1 cellular context compared by ENCODE assay signal in genomic region chr6:4647414-4648365, GRCh38.
TF ChIP-seq lines count a peak whose summit lies in the region.

No MANE protein-coding gene starts in this region.

TF ChIP-seq in HepG2, 621 proteins besides CTCF, POLR2A, EP300 and RAD21 (continued from another document and continues in another):
- TF ChIP-seq ZNF205 (CRISPR knock-in tag; IDR thresholded peaks at IDR 0.05), result peak; percentile 85
- TF ChIP-seq, protein P1, sequence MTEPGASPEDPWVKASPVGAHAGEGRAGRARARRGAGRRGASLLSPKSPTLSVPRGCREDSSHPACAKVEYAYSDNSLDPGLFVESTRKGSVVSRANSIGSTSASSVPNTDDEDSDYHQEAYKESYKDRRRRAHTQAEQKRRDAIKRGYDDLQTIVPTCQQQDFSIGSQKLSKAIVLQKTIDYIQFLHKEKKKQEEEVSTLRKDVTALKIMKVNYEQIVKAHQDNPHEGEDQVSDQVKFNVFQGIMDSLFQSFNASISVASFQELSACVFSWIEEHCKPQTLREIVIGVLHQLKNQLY (CRISPR knock-in tag; IDR thresholded peaks at IDR 0.05), result peak; percentile 16; the same call in 1 of the 2 replicates
- TF ChIP-seq, protein P2, sequence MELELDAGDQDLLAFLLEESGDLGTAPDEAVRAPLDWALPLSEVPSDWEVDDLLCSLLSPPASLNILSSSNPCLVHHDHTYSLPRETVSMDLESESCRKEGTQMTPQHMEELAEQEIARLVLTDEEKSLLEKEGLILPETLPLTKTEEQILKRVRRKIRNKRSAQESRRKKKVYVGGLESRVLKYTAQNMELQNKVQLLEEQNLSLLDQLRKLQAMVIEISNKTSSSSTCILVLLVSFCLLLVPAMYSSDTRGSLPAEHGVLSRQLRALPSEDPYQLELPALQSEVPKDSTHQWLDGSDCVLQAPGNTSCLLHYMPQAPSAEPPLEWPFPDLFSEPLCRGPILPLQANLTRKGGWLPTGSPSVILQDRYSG (CRISPR knock-in tag; IDR thresholded peaks at IDR 0.05), result peak; percentile 90; the same call in 1 of the 2 replicates
- TF ChIP-seq SNAPC2 (CRISPR knock-in tag; IDR thresholded peaks at IDR 0.05), result peak; percentile 70; the same call in 1 of the 2 replicates
- peak; percentile 82; the same call in 1 of the 2 replicates for TF ChIP-seq YEATS2 (CRISPR knock-in tag; IDR thresholded peaks at IDR 0.05; ENCODE audit: borderline replicate concordance)
- peak; percentile 61; the same call in 1 of the 2 replicates for TF ChIP-seq ZNF138 (CRISPR knock-in tag; IDR thresholded peaks at IDR 0.05; ENCODE audit: low read depth)
- TF ChIP-seq HDAC6 (IDR thresholded peaks at IDR 0.05; ENCODE audit: low read depth, low read length), result no peak
- peak; percentile 86; the same call in 1 of the 2 replicates for TF ChIP-seq MIER3 (CRISPR knock-in tag; IDR thresholded peaks at IDR 0.05; ENCODE audit: borderline replicate concordance)
- TF ChIP-seq GPN1 (CRISPR knock-in tag; IDR thresholded peaks at IDR 0.05; ENCODE audit: borderline replicate concordance), result no peak
- TF ChIP-seq RARG (CRISPR knock-in tag; IDR thresholded peaks at IDR 0.05; ENCODE audit: low read depth), result no peak
- TF ChIP-seq, protein P3, sequence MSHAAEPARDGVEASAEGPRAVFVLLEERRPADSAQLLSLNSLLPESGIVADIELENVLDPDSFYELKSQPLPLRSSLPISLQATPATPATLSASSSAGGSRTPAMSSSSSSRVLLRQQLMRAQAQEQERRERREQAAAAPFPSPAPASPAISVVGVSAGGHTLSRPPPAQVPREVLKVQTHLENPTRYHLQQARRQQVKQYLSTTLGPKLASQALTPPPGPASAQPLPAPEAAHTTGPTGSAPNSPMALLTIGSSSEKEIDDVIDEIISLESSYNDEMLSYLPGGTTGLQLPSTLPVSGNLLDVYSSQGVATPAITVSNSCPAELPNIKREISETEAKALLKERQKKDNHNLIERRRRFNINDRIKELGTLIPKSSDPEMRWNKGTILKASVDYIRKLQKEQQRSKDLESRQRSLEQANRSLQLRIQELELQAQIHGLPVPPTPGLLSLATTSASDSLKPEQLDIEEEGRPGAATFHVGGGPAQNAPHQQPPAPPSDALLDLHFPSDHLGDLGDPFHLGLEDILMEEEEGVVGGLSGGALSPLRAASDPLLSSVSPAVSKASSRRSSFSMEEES (CRISPR knock-in tag; IDR thresholded peaks at IDR 0.05), result peak; percentile 66
- TF ChIP-seq PRPF4 (IDR thresholded peaks at IDR 0.05; ENCODE audit: low read depth, low read length, poor library complexity, severe bottlenecking), result no peak
- no peak for TF ChIP-seq ZNF34 (CRISPR knock-in tag; IDR thresholded peaks at IDR 0.05; ENCODE audit: borderline replicate concordance)
- no peak for TF ChIP-seq PTBP1 (IDR thresholded peaks at IDR 0.05; ENCODE audit: low read depth, low read length, poor library complexity, severe bottlenecking)
- TF ChIP-seq ZBTB46 (CRISPR knock-in tag; IDR thresholded peaks at IDR 0.05; ENCODE audit: borderline replicate concordance), result no peak
- TF ChIP-seq RORA (CRISPR knock-in tag; IDR thresholded peaks at IDR 0.05), result no peak
- 0 out of 2 replicates have a peak, but pooled peaks have one; percentile 70 for TF ChIP-seq ZSCAN31 (CRISPR knock-in tag; IDR thresholded peaks at IDR 0.05; ENCODE audit: low read depth)
- TF ChIP-seq ZSCAN12 (CRISPR knock-in tag; IDR thresholded peaks at IDR 0.05), result no peak
- no peak for TF ChIP-seq NR1H2 (CRISPR knock-in tag; IDR thresholded peaks at IDR 0.05; ENCODE audit: borderline replicate concordance, low read depth)
- TF ChIP-seq SRY (CRISPR knock-in tag; IDR thresholded peaks at IDR 0.05), result peak; percentile 91; the same call in 1 of the 2 replicates
- no peak for TF ChIP-seq ZBTB8A (CRISPR knock-in tag; IDR thresholded peaks at IDR 0.05; ENCODE audit: borderline replicate concordance, low read depth)
- TF ChIP-seq, protein P4, sequence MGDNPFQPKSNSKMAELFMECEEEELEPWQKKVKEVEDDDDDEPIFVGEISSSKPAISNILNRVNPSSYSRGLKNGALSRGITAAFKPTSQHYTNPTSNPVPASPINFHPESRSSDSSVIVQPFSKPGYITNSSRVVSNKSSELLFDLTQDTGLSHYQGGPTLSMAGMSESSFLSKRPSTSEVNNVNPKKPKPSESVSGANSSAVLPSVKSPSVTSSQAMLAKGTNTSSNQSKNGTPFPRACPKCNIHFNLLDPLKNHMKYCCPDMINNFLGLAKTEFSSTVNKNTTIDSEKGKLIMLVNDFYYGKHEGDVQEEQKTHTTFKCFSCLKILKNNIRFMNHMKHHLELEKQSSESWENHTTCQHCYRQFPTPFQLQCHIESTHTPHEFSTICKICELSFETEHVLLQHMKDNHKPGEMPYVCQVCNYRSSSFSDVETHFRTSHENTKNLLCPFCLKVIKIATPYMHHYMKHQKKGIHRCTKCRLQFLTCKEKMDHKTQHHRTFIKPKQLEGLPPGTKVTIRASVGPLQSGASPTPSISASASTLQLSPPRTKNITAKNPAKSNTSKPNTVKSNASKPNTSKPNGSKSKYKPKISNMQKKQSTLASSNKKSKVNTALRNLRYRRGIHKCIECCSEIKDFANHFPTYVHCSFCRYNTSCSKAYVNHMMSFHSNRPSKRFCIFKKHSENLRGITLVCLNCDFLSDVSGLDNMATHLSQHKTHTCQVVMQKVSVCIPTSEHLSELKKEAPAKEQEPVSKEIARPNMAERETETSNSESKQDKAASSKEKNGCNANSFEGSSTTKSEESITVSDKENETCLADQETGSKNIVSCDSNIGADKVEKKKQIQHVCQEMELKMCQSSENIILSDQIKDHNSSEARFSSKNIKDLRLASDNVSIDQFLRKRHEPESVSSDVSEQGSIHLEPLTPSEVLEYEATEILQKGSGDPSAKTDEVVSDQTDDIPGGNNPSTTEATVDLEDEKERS (CRISPR knock-in tag; IDR thresholded peaks at IDR 0.05), result peak; percentile 86; the same call in 1 of the 2 replicates
- TF ChIP-seq CBFB (CRISPR knock-in tag; IDR thresholded peaks at IDR 0.05), result peak; percentile 74
- TF ChIP-seq ATAD3A (CRISPR knock-in tag; IDR thresholded peaks at IDR 0.05), result no peak
- TF ChIP-seq SP1 (IDR thresholded peaks at IDR 0.05), result no peak
- peak; percentile 52; the same call in 1 of the 2 replicates for TF ChIP-seq SP1 (CRISPR knock-in tag; IDR thresholded peaks at IDR 0.05)
- TF ChIP-seq NFE2L2 (IDR thresholded peaks at IDR 0.05; ENCODE audit: low read length), result no peak
- TF ChIP-seq ZC3H4 (CRISPR knock-in tag; IDR thresholded peaks at IDR 0.05; ENCODE audit: borderline replicate concordance), result no peak
- no peak for TF ChIP-seq ZNF678 (CRISPR knock-in tag; IDR thresholded peaks at IDR 0.05)
- no peak for TF ChIP-seq HHEX (CRISPR knock-in tag; IDR thresholded peaks at IDR 0.05)
- TF ChIP-seq CREM (IDR thresholded peaks at IDR 0.05), result no peak
- no peak for TF ChIP-seq CREM (CRISPR knock-in tag; IDR thresholded peaks at IDR 0.05)
- TF ChIP-seq, protein P5, sequence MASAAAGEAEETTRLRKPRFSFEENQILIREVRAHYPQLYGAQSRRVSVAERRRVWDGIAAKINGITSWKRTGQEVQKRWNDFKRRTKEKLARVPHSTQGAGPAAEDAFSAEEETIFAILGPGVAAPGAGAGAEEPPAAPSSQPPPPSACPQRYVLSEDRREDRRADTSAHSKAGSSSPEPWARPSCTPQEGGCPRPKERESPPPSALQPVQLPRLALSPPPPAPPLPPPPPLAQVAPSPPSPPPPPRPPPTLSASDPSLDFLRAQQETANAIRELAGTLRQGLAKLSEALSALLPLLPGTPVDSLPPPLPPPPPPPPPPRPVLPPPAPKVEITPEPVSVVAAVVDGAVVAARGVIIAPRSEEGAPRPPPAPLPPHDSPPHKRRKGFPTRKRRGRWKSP (CRISPR knock-in tag; IDR thresholded peaks at IDR 0.05), result peak; percentile 90
- no peak for TF ChIP-seq ZNF207 (IDR thresholded peaks at IDR 0.05; ENCODE audit: borderline replicate concordance)
- no peak for TF ChIP-seq PCBP1 (IDR thresholded peaks at IDR 0.05; ENCODE audit: borderline replicate concordance, low read depth, low read length)
- peak; percentile 67; the same call in 1 of the 2 replicates for TF ChIP-seq ZC3H13 (CRISPR knock-in tag; IDR thresholded peaks at IDR 0.05)
- TF ChIP-seq IKZF4 (CRISPR knock-in tag; IDR thresholded peaks at IDR 0.05; ENCODE audit: borderline replicate concordance, low read depth, not compliant biosample characterization), result peak; percentile 73
- TF ChIP-seq LBX2 (CRISPR knock-in tag; IDR thresholded peaks at IDR 0.05; ENCODE audit: borderline replicate concordance), result no peak
- no peak for TF ChIP-seq ZNF713 (CRISPR knock-in tag; IDR thresholded peaks at IDR 0.05)
- TF ChIP-seq ZBTB20 (CRISPR knock-in tag; IDR thresholded peaks at IDR 0.05; ENCODE audit: borderline replicate concordance, low read depth), result peak; percentile 63; the same call in 1 of the 2 replicates
- TF ChIP-seq ZNF775 (CRISPR knock-in tag; IDR thresholded peaks at IDR 0.05; ENCODE audit: borderline replicate concordance), result no peak
- TF ChIP-seq ZNF552 (CRISPR knock-in tag; IDR thresholded peaks at IDR 0.05; ENCODE audit: borderline replicate concordance), result 0 out of 2 replicates have a peak, but pooled peaks have one; percentile 39
- peak; percentile 77 for TF ChIP-seq KMT2A (CRISPR knock-in tag; IDR thresholded peaks at IDR 0.05)
- no peak for TF ChIP-seq ZNF770 (CRISPR knock-in tag; IDR thresholded peaks at IDR 0.05)
- no peak for TF ChIP-seq HOXA9 (CRISPR knock-in tag; IDR thresholded peaks at IDR 0.05; ENCODE audit: borderline replicate concordance)
- no peak for TF ChIP-seq NBN (conservative IDR thresholded peaks at IDR 0.05)
- TF ChIP-seq TAF1 (CRISPR knock-in tag; IDR thresholded peaks at IDR 0.05), result peak; percentile 21; the same call in 1 of the 2 replicates
- no peak for TF ChIP-seq ZFX (CRISPR knock-in tag; IDR thresholded peaks at IDR 0.05; ENCODE audit: low read depth)
- TF ChIP-seq ZBTB25 (CRISPR knock-in tag; IDR thresholded peaks at IDR 0.05), result peak; percentile 80
- no peak for TF ChIP-seq KDM6A (CRISPR knock-in tag; IDR thresholded peaks at IDR 0.05; ENCODE audit: low read depth)
- no peak for TF ChIP-seq ATRX (CRISPR knock-in tag; IDR thresholded peaks at IDR 0.05; ENCODE audit: borderline replicate concordance)
- TF ChIP-seq, protein P6, sequence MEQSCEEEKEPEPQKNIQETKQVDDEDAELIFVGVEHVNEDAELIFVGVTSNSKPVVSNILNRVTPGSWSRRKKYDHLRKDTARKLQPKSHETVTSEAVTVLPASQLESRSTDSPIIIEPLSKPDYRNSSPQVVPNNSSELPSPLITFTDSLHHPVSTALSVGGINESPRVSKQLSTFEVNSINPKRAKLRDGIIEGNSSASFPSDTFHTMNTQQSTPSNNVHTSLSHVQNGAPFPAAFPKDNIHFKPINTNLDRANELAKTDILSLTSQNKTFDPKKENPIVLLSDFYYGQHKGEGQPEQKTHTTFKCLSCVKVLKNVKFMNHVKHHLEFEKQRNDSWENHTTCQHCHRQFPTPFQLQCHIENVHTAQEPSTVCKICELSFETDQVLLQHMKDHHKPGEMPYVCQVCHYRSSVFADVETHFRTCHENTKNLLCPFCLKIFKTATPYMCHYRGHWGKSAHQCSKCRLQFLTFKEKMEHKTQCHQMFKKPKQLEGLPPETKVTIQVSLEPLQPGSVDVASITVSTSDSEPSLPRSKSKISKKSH (CRISPR knock-in tag; IDR thresholded peaks at IDR 0.05; ENCODE audit: borderline replicate concordance), result peak; percentile 76; the same call in 1 of the 2 replicates
- peak; percentile 83; the same call in 1 of the 2 replicates for TF ChIP-seq MEF2D (CRISPR knock-in tag; IDR thresholded peaks at IDR 0.05)
- no peak; the same call in 1 of the 2 replicates for TF ChIP-seq HMG20A (CRISPR knock-in tag; IDR thresholded peaks at IDR 0.05; ENCODE audit: borderline replicate concordance)
- peak; percentile 76; the same call in 1 of the 2 replicates for TF ChIP-seq ZNF253 (CRISPR knock-in tag; IDR thresholded peaks at IDR 0.05; ENCODE audit: borderline replicate concordance)
- TF ChIP-seq ZNF441 (CRISPR knock-in tag; IDR thresholded peaks at IDR 0.05; ENCODE audit: borderline replicate concordance), result peak; percentile 75; the same call in 1 of the 2 replicates
- TF ChIP-seq RBAK (CRISPR knock-in tag; IDR thresholded peaks at IDR 0.05), result 0 out of 2 replicates have a peak, but pooled peaks have one; percentile 44
- peak; percentile 97 for TF ChIP-seq ZNF878 (CRISPR knock-in tag; IDR thresholded peaks at IDR 0.05)
- no peak for TF ChIP-seq TP53 (CRISPR knock-in tag; conservative IDR thresholded peaks at IDR 0.05)
- 0 out of 2 replicates have a peak, but pooled peaks have one; percentile 80 for TF ChIP-seq ZNF557 (CRISPR knock-in tag; IDR thresholded peaks at IDR 0.05)
